In genomic region chr22:16933924-16934282, GRCh38 we compare ENCODE assay signal across 34 cellular contexts.
"Had no signal": no experiment of that assay in that cellular context is flagged by ENCODE, and none has a peak within 500 bp of the region (broad histone marks: within the 10 kb centered on the region; RNA-seq: fewer than 3 reads in every experiment).

No MANE protein-coding gene starts in this region.

- H3K9me3 ChIP-seq: adrenal gland, body of pancreas, breast epithelium had no signal

- H3K36me3 ChIP-seq: adrenal gland, brain microvascular endothelial cell, breast epithelium had no signal

- DNase-seq: activated CD4-positive, alpha-beta memory T cell treated with anti-CD3 and anti-CD28 coated beads for 36 hours; activated CD4-positive, alpha-beta T cell treated with anti-CD3 and anti-CD28 coated beads for 1 hour; activated CD4-positive, alpha-beta T cell treated with anti-CD3 and anti-CD28 coated beads for 36 hours; activated CD4-positive, alpha-beta T cell treated with anti-CD3 and anti-CD28 coated beads for 48 hours; activated CD4-positive, alpha-beta T cell treated with anti-CD3 and anti-CD28 coated beads, Interleukin-2, amount 50 U/mL, for 1 hour; activated CD4-positive, alpha-beta T cell treated with anti-CD3 and anti-CD28 coated beads, Interleukin-2, amount 50 U/mL, for 4 hours; activated CD4-positive, CD25-positive, alpha-beta regulatory T cell; activated CD8-positive, alpha-beta memory T cell treated with anti-CD3 and anti-CD28 coated beads, Interleukin-2, amount 50 U/mL, for 4 hours; activated CD8-positive, alpha-beta T cell treated with anti-CD3 and anti-CD28 coated beads for 36 hours; activated effector memory CD4-positive, alpha-beta T cell treated with anti-CD3 and anti-CD28 coated beads, Interleukin-2, amount 50 U/mL, for 16 hours; activated gamma-delta T cell treated with Interleukin-2 at 50 U/mL for 16 hours; activated naive CD4-positive, alpha-beta T cell; activated naive CD4-positive, alpha-beta T cell treated with anti-CD3 and anti-CD28 coated beads for 36 hours; activated naive CD4-positive, alpha-beta T cell treated with anti-CD3 and anti-CD28 coated beads, Interleukin-2, amount 50 U/mL, for 16 hours; activated naive CD8-positive, alpha-beta T cell treated with anti-CD3 and anti-CD28 coated beads for 36 hours; activated T-cell treated with anti-CD3 and anti-CD28 coated beads for 4 hours; activated T-cell treated with anti-CD3 and anti-CD28 coated beads, Interleukin-2, amount 50 U/mL, for 1 hour; activated T-cell treated with anti-CD3 and anti-CD28 coated beads, Interleukin-2, amount 50 U/mL, for 4 hours; activated T-cell treated with anti-CD3 and anti-CD28 coated beads, Interleukin-2, amount 50 U/mL, for 72 hours; adrenal gland; amniotic stem cell; aorta; body of pancreas; brain microvascular endothelial cell; central memory CD4-positive, alpha-beta T cell; T-cell; T-helper 2 cell; T-helper 9 cell had no signal

- H3K27ac Mint-ChIP-seq: activated CD4-positive, alpha-beta memory T cell treated with anti-CD3 and anti-CD28 coated beads for 36 hours; activated CD4-positive, alpha-beta T cell treated with anti-CD3 and anti-CD28 coated beads for 36 hours; activated CD8-positive, alpha-beta T cell treated with anti-CD3 and anti-CD28 coated beads for 36 hours; activated naive CD4-positive, alpha-beta T cell treated with anti-CD3 and anti-CD28 coated beads for 36 hours; activated naive CD4-positive, alpha-beta T cell treated with anti-CD3 and anti-CD28 coated beads, Interleukin-2, amount 50 U/mL, for 72 hours; activated naive CD8-positive, alpha-beta T cell treated with anti-CD3 and anti-CD28 coated beads for 36 hours; activated T-cell treated with anti-CD3 and anti-CD28 coated beads, Interleukin-2, amount 50 U/mL, for 72 hours; activated T-helper 1 cell treated with anti-CD3 and anti-CD28 coated beads, Interleukin-12 subunit alpha, Interleukin-12 subunit beta, Interleukin-2, Interleukin-4 antibody, amounts not matched to agents 30 ng/mL and 10 ng/mL and 1 ng/mL, durations not matched to agents 14 hours and 24 hours and 36 hours; activated T-helper 17 cell treated with anti-CD3 and anti-CD28 coated beads, Interleukin-2, amount 50 U/mL, for 72 hours; T-cell; T-helper 2 cell treated with Interferon-gamma antibody and Interleukin-4, amounts not matched to agents 5 μg/mL and 100 μg/mL, for 36 hours had no signal

- H3K4me1 ChIP-seq: adrenal gland, body of pancreas, breast epithelium had no signal

- H3K4me3 Mint-ChIP-seq: activated CD4-positive, alpha-beta memory T cell treated with anti-CD3 and anti-CD28 coated beads for 36 hours; activated CD4-positive, alpha-beta T cell treated with anti-CD3 and anti-CD28 coated beads for 36 hours; activated CD8-positive, alpha-beta T cell treated with anti-CD3 and anti-CD28 coated beads for 36 hours; activated naive CD4-positive, alpha-beta T cell treated with anti-CD3 and anti-CD28 coated beads for 36 hours; activated naive CD8-positive, alpha-beta T cell treated with anti-CD3 and anti-CD28 coated beads for 36 hours; activated T-cell treated with anti-CD3 and anti-CD28 coated beads, Interleukin-2, amount 50 U/mL, for 4 hours; activated T-cell treated with anti-CD3 and anti-CD28 coated beads, Interleukin-2, amount 50 U/mL, for 72 hours; activated T-helper 1 cell treated with anti-CD3 and anti-CD28 coated beads, Interleukin-12 subunit alpha, Interleukin-12 subunit beta, Interleukin-2, Interleukin-4 antibody, amounts not matched to agents 30 ng/mL and 10 ng/mL and 1 ng/mL, durations not matched to agents 14 hours and 24 hours and 36 hours; activated T-helper 17 cell treated with anti-CD3 and anti-CD28 coated beads, Interleukin-2, amount 50 U/mL, for 72 hours; T-cell; T-helper 2 cell treated with Interferon-gamma antibody and Interleukin-4, amounts not matched to agents 5 μg/mL and 100 μg/mL, for 36 hours had no signal

- H3K4me1 Mint-ChIP-seq: activated CD4-positive, alpha-beta T cell treated with anti-CD3 and anti-CD28 coated beads for 36 hours; activated T-helper 17 cell treated with anti-CD3 and anti-CD28 coated beads, Interleukin-2, amount 50 U/mL, for 72 hours; T-cell had no signal

- H3K27ac ChIP-seq: adrenal gland, body of pancreas, brain microvascular endothelial cell, breast epithelium, VCaP had no signal

- H3K36me3 Mint-ChIP-seq: activated CD4-positive, alpha-beta memory T cell treated with anti-CD3 and anti-CD28 coated beads for 36 hours; activated naive CD4-positive, alpha-beta T cell treated with anti-CD3 and anti-CD28 coated beads, Interleukin-2, amount 50 U/mL, for 72 hours; activated naive CD8-positive, alpha-beta T cell treated with anti-CD3 and anti-CD28 coated beads for 36 hours; T-cell had no signal

- ATAC-seq: activated CD4-positive, alpha-beta T cell treated with anti-CD3 and anti-CD28 coated beads for 36 hours; activated CD8-positive, alpha-beta T cell treated with anti-CD3 and anti-CD28 coated beads for 36 hours; activated naive CD4-positive, alpha-beta T cell treated with anti-CD3 and anti-CD28 coated beads, Interleukin-2, amount 50 U/mL, for 72 hours; activated T-cell treated with anti-CD3 and anti-CD28 coated beads, Interleukin-2, amount 50 U/mL, for 72 hours; activated T-helper 17 cell treated with anti-CD3 and anti-CD28 coated beads, Interleukin-2, amount 50 U/mL, for 72 hours; body of pancreas; T-cell had no signal

- H3K4me3 ChIP-seq: adrenal gland, body of pancreas, breast epithelium had no signal

- H3K27me3 ChIP-seq: body of pancreas, brain microvascular endothelial cell, breast epithelium had no signal

- H3K9me3 Mint-ChIP-seq: activated CD4-positive, alpha-beta memory T cell treated with anti-CD3 and anti-CD28 coated beads for 36 hours; activated CD8-positive, alpha-beta T cell treated with anti-CD3 and anti-CD28 coated beads for 36 hours; activated naive CD4-positive, alpha-beta T cell treated with anti-CD3 and anti-CD28 coated beads for 36 hours; activated naive CD4-positive, alpha-beta T cell treated with anti-CD3 and anti-CD28 coated beads, Interleukin-2, amount 50 U/mL, for 72 hours; activated naive CD8-positive, alpha-beta T cell treated with anti-CD3 and anti-CD28 coated beads for 36 hours; activated T-cell treated with anti-CD3 and anti-CD28 coated beads, Interleukin-2, amount 50 U/mL, for 4 hours; activated T-cell treated with anti-CD3 and anti-CD28 coated beads, Interleukin-2, amount 50 U/mL, for 72 hours; activated T-helper 1 cell treated with anti-CD3 and anti-CD28 coated beads, Interleukin-12 subunit alpha, Interleukin-12 subunit beta, Interleukin-2, Interleukin-4 antibody, amounts not matched to agents 30 ng/mL and 10 ng/mL and 1 ng/mL, durations not matched to agents 14 hours and 24 hours and 36 hours; activated T-helper 17 cell treated with anti-CD3 and anti-CD28 coated beads, Interleukin-2, amount 50 U/mL, for 72 hours; T-cell; T-helper 2 cell treated with Interferon-gamma antibody and Interleukin-4, amounts not matched to agents 5 μg/mL and 100 μg/mL, for 36 hours had no signal
